In genomic region chr21:45169001-45169400, GRCh38 we compare ENCODE assay signal across 1 cellular context.
A peak's percentile ranks its signal among the peaks of the same experiment; 100 is the strongest.
TF ChIP-seq lines count a peak whose summit lies in the region.

No MANE protein-coding gene starts in this region.

TF ChIP-seq in K562, 482 proteins besides CTCF, POLR2A, EP300 and RAD21:
- TF ChIP-seq PBX2 (CRISPR knock-in tag; IDR thresholded peaks at IDR 0.05; ENCODE audit: low read depth) (no peak), PBX2 (tag; conservative IDR thresholded peaks at IDR 0.05; ENCODE audit: low read depth) (peak; percentile 42; the same call in 1 of the 2 replicates), KAT2B (IDR thresholded peaks at IDR 0.05; ENCODE audit: low read depth, low read length) (no peak), PKNOX1 (IDR thresholded peaks at IDR 0.05) (peak; percentile 75), MTA1 (IDR thresholded peaks at IDR 0.05; ENCODE audit: borderline replicate concordance) (no peak), GTF2E2 (tag; IDR thresholded peaks at IDR 0.05) (no peak), PHB (CRISPR knock-in tag; IDR thresholded peaks at IDR 0.05) (no peak), MTF1 (CRISPR knock-in tag; IDR thresholded peaks at IDR 0.05; ENCODE audit: borderline replicate concordance) (no peak), HIVEP1 (CRISPR knock-in tag; IDR thresholded peaks at IDR 0.05) (no peak), PRDM10 (IDR thresholded peaks at IDR 0.05; ENCODE audit: partially characterized antibody) (no peak), ZNF785 (CRISPR knock-in tag; IDR thresholded peaks at IDR 0.05) (no peak)
